ENCODE assay signal across 8 cellular contexts in genomic region chr10:132938472-132939329, GRCh38. TPM values are rescaled to one million over a fixed set of nuclear protein-coding genes. Genes with fewer than 3 reads are reported as not detected.
DNase-seq lines count a peak whose midpoint lies in the region; ATAC-seq and TF ChIP-seq lines count a peak whose summit lies in the region.

No MANE protein-coding gene starts in this region.

- TF ChIP-seq CTCF in progenitor cell of endocrine pancreas (IDR thresholded peaks at IDR 0.05; ENCODE audit: unreplicated experiment), result peak; percentile 48

- no peak overlapping the region for H3K27ac Mint-ChIP-seq in progenitor cell of endocrine pancreas

- H3K27me3 Mint-ChIP-seq in progenitor cell of endocrine pancreas, result peaks cover 4% of the 10 kb centered on the region

- H3K36me3 Mint-ChIP-seq in progenitor cell of endocrine pancreas (ENCODE audit: insufficient read depth), result peaks cover 3% of the 10 kb centered on the region

- no peak overlapping the region for H3K4me3 Mint-ChIP-seq in progenitor cell of endocrine pancreas (ENCODE audit: low read depth)

- H3K4me1 Mint-ChIP-seq in progenitor cell of endocrine pancreas (ENCODE audit: low read depth), result peaks cover 7% of the 10 kb centered on the region

- H3K9me3 Mint-ChIP-seq in progenitor cell of endocrine pancreas (ENCODE audit: low read depth), result no peaks in the 10 kb centered on the region

- ATAC-seq in HG03378 (IDR thresholded peaks at IDR 0.05; ENCODE audit: unreplicated experiment), result no peak

- peak; percentile 21 to 44 for DNase-seq in activated CD4-positive, alpha-beta T cell treated with anti-CD3 and anti-CD28 coated beads, Interleukin-2, amount 50 U/mL, for 48 hours
- no peak for DNase-seq in activated CD4-positive, alpha-beta T cell treated with anti-CD3 and anti-CD28 coated beads, Interleukin-2, amount 50 U/mL, for 4 hours
- DNase-seq in HuH-7.5 (ENCODE audit: low spot score) (peak; percentile 50), cerebellar cortex (ENCODE audit: low spot score) (peak; percentile 48), progenitor cell of endocrine pancreas (ENCODE audit: low spot score, unreplicated experiment) (no peak), AG08396 (ENCODE audit: low spot score) (no peak), germinal center (ENCODE audit: low spot score) (no peak)

RNA-seq across cellular contexts. Expression of gene CFAP46, which starts 3.7 kb away (rescaled TPM):
- total RNA-seq in progenitor cell of endocrine pancreas, result 12.5 and 15.4 TPM in 2 replicates

Comparison
In these comparisons a context has a peak if more than half of its experiments do, and no peak if none do; other contexts are left out.
1. DNase-seq: peak in activated CD4-positive, alpha-beta T cell treated with anti-CD3 and anti-CD28 coated beads, Interleukin-2, amount 50 U/mL, for 48 hours (2 of 2), HuH-7.5 (single experiment) and cerebellar cortex (single experiment); none in activated CD4-positive, alpha-beta T cell treated with anti-CD3 and anti-CD28 coated beads, Interleukin-2, amount 50 U/mL, for 4 hours (0 of 2), progenitor cell of endocrine pancreas (single experiment), AG08396 (single experiment) and germinal center (single experiment).